In genomic region chr2:135797497-135798274, GRCh38 we compare ENCODE assay signal across 9 cellular contexts. TPM values are rescaled to one million over a fixed set of nuclear protein-coding genes. Genes with fewer than 3 reads are reported as not detected.
DNase-seq lines count a peak whose midpoint lies in the region; ATAC-seq and TF ChIP-seq lines count a peak whose summit lies in the region.
"Had no signal": no experiment of that assay in that cellular context is flagged by ENCODE, and none has a peak within 500 bp of the region (broad histone marks: within the 10 kb centered on the region; RNA-seq: fewer than 3 reads in every experiment).

No MANE protein-coding gene starts in this region.

- ATAC-seq in HG02763 (IDR thresholded peaks at IDR 0.05; ENCODE audit: unreplicated experiment) (peak; percentile 46), left ventricle myocardium superior (peak; percentile 95), gastrocnemius medialis (peak; percentile 56 to 84), GM18520 (IDR thresholded peaks at IDR 0.05; ENCODE audit: unreplicated experiment) (no peak)

- in situ Hi-C loops in gastrocnemius medialis (cut with MboI; ENCODE audit: low sequenced_read_pairs in 4 of 4), result no loop called here

- intact Hi-C loops in left ventricle myocardium superior (cut with micrococcal nuclease) (no loop called here), gastrocnemius medialis (cut with DNase I; ENCODE audit: low total_unique reads) (loop anchor here (10.0 kb wide), 1 partner anchor 793 kb away; no protein-coding TSS in a partner anchor)

- no peak overlapping the region for H3K27ac ChIP-seq in gastrocnemius medialis
- H3K27ac ChIP-seq: skin epidermis had no signal

- no peaks in the 10 kb centered on the region for H3K4me1 ChIP-seq in gastrocnemius medialis

- H3K9me3 ChIP-seq in gastrocnemius medialis, result no peaks in the 10 kb centered on the region

- no peaks in the 10 kb centered on the region for H3K27me3 ChIP-seq in gastrocnemius medialis

- no peak for TF ChIP-seq POLR2A in gastrocnemius medialis (IDR thresholded peaks at IDR 0.05)

- peak; percentile 93 for TF ChIP-seq CTCF in GM12874 (IDR thresholded peaks at IDR 0.05; ENCODE audit: insufficient read depth, low read depth, low read length)
- peak; percentile 49 to 85 (median 73) for TF ChIP-seq CTCF in gastrocnemius medialis (IDR thresholded peaks at IDR 0.05 in 4 of 5, conservative IDR thresholded peaks at IDR 0.05 in 1 of 5)

- H3K36me3 ChIP-seq in gastrocnemius medialis, result no peaks in the 10 kb centered on the region

- no peak overlapping the region for H3K4me3 ChIP-seq in gastrocnemius medialis
- H3K4me3 ChIP-seq: skin epidermis had no signal

- DNase-seq in NCI-H146 treated with DMSO at 0.1 percent for 48 hours (lab: John Stamatoyannopoulos, UW; ENCODE audit: unreplicated experiment) (peak; percentile 65), T-helper 2 cell (peak; percentile 42 to 84 (median 60)), amniotic epithelial cell (ENCODE audit: low read depth) (peak; percentile 79), left ventricle myocardium superior (peak; percentile 78), gastrocnemius medialis (peak; percentile 26 to 36)

RNA-seq across cellular contexts. Expression of gene LCT, which starts 39.3 kb away (rescaled TPM):
- total RNA-seq in left ventricle myocardium superior (not detected), gastrocnemius medialis (under 1 TPM in 1 of 4 donors, not detected in 3; 0.13 TPM)

RNA-seq across cellular contexts. Expression of gene UBXN4, which starts 56.0 kb away (rescaled TPM):
- total RNA-seq in left ventricle myocardium superior (56.1 TPM), gastrocnemius medialis (10 to 100 TPM; 54.8 to 85.1 (median 77.0) TPM)
